ENCODE assay signal across 1 cellular context in the genomic region with DNA sequence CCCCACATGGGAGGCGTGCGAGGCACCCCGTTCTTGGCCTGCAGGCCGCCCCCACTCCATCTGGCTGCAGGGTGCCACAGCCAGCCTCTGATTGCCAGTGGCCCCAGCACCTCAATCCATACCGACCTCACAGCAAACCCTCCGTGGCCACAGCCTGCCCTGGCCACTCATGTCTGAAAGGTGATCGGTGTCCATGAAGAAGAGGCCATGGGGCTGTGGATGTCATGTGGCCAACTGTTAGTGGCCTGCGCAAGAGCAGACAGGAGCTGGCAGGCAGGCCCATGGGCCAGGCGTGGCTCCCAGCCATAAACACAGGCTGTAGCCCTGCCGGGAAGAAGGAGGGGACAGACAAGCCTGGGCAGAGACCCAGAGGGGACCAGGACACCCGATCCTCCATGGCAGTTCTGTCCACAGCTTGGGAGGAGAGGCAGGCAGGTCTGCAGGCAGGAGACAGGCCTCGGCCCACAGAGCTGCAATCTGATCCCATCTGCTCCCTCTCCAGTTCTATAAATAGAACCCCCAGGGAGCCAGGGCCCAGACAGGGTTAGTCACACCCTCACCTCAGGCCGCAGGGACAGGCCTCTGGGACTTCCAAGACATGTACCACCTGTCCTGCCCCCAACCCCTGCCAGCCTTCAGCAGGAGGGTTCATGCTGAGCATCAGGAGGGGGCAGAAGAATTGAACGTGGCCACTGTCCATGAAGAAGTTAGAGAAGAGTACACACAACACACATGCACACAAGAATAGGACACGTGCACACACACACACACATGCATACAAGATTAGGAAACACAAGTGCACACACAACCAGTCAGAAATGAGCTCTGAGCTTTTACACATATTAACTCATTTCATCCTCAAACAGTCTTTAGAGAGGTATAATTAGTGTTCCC.
A peak's percentile ranks its signal among the peaks of the same experiment; 100 is the strongest.
TF ChIP-seq lines count a peak whose summit lies in the region.

No MANE protein-coding gene starts in this region.

TF ChIP-seq in HEK293, 187 proteins besides CTCF, POLR2A, EP300 and RAD21 (continued from another document):
- TF ChIP-seq, protein P1, sequence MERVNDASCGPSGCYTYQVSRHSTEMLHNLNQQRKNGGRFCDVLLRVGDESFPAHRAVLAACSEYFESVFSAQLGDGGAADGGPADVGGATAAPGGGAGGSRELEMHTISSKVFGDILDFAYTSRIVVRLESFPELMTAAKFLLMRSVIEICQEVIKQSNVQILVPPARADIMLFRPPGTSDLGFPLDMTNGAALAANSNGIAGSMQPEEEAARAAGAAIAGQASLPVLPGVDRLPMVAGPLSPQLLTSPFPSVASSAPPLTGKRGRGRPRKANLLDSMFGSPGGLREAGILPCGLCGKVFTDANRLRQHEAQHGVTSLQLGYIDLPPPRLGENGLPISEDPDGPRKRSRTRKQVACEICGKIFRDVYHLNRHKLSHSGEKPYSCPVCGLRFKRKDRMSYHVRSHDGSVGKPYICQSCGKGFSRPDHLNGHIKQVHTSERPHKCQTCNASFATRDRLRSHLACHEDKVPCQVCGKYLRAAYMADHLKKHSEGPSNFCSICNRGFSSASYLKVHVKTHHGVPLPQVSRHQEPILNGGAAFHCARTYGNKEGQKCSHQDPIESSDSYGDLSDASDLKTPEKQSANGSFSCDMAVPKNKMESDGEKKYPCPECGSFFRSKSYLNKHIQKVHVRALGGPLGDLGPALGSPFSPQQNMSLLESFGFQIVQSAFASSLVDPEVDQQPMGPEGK (tag by site-specific recombination; IDR thresholded peaks at IDR 0.05) = peak; percentile 64
- TF ChIP-seq ZNF585B (tag by site-specific recombination; IDR thresholded peaks at IDR 0.05) (no peak), TCF7L2 (IDR thresholded peaks at IDR 0.05; ENCODE audit: borderline replicate concordance, low read depth, low read length) (no peak), ZNF600 (tag by site-specific recombination; IDR thresholded peaks at IDR 0.05) (peak; percentile 62; the same call in 1 of the 2 replicates), MYNN (tag by site-specific recombination; IDR thresholded peaks at IDR 0.05; ENCODE audit: borderline replicate concordance) (no peak), ZNF341 (tag by site-specific recombination; IDR thresholded peaks at IDR 0.05; ENCODE audit: low read depth) (peak; percentile 43; the same call in 1 of the 2 replicates), EGR2 (tag by site-specific recombination; IDR thresholded peaks at IDR 0.05; ENCODE audit: low read depth) (0 out of 2 replicates have a peak, but pooled peaks have one; percentile 8), GLI4 (tag by site-specific recombination; IDR thresholded peaks at IDR 0.05) (no peak), ZNF350 (tag by site-specific recombination; IDR thresholded peaks at IDR 0.05) (no peak), ZNF366 (tag by site-specific recombination; conservative IDR thresholded peaks at IDR 0.05) (peak; percentile 39; the same call in 1 of the 2 replicates), ZNF658 (tag by site-specific recombination; IDR thresholded peaks at IDR 0.05) (no peak), ZNF660 (tag by site-specific recombination; IDR thresholded peaks at IDR 0.05) (no peak), ZNF791 (tag by site-specific recombination; IDR thresholded peaks at IDR 0.05) (no peak), MEIS1 (CRISPR knock-in tag; IDR thresholded peaks at IDR 0.05; ENCODE audit: borderline replicate concordance) (no peak), ZNF571 (tag by site-specific recombination; IDR thresholded peaks at IDR 0.05) (no peak), ZFHX2 (tag by site-specific recombination; conservative IDR thresholded peaks at IDR 0.05) (peak; percentile 41; the same call in 1 of the 2 replicates)
- TF ChIP-seq, protein P2, sequence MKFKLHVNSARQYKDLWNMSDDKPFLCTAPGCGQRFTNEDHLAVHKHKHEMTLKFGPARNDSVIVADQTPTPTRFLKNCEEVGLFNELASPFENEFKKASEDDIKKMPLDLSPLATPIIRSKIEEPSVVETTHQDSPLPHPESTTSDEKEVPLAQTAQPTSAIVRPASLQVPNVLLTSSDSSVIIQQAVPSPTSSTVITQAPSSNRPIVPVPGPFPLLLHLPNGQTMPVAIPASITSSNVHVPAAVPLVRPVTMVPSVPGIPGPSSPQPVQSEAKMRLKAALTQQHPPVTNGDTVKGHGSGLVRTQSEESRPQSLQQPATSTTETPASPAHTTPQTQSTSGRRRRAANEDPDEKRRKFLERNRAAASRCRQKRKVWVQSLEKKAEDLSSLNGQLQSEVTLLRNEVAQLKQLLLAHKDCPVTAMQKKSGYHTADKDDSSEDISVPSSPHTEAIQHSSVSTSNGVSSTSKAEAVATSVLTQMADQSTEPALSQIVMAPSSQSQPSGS (tag by site-specific recombination; IDR thresholded peaks at IDR 0.05; ENCODE audit: low read depth) = no peak
- TF ChIP-seq, protein P3, sequence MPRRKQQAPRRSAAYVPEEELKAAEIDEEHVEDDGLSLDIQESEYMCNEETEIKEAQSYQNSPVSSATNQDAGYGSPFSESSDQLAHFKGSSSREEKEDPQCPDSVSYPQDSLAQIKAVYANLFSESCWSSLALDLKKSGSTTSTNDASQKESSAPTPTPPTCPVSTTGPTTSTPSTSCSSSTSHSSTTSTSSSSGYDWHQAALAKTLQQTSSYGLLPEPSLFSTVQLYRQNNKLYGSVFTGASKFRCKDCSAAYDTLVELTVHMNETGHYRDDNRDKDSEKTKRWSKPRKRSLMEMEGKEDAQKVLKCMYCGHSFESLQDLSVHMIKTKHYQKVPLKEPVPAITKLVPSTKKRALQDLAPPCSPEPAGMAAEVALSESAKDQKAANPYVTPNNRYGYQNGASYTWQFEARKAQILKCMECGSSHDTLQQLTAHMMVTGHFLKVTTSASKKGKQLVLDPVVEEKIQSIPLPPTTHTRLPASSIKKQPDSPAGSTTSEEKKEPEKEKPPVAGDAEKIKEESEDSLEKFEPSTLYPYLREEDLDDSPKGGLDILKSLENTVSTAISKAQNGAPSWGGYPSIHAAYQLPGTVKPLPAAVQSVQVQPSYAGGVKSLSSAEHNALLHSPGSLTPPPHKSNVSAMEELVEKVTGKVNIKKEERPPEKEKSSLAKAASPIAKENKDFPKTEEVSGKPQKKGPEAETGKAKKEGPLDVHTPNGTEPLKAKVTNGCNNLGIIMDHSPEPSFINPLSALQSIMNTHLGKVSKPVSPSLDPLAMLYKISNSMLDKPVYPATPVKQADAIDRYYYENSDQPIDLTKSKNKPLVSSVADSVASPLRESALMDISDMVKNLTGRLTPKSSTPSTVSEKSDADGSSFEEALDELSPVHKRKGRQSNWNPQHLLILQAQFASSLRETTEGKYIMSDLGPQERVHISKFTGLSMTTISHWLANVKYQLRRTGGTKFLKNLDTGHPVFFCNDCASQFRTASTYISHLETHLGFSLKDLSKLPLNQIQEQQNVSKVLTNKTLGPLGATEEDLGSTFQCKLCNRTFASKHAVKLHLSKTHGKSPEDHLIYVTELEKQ (tag by site-specific recombination; IDR thresholded peaks at IDR 0.05; ENCODE audit: borderline replicate concordance) = no peak
- TF ChIP-seq, protein P4, sequence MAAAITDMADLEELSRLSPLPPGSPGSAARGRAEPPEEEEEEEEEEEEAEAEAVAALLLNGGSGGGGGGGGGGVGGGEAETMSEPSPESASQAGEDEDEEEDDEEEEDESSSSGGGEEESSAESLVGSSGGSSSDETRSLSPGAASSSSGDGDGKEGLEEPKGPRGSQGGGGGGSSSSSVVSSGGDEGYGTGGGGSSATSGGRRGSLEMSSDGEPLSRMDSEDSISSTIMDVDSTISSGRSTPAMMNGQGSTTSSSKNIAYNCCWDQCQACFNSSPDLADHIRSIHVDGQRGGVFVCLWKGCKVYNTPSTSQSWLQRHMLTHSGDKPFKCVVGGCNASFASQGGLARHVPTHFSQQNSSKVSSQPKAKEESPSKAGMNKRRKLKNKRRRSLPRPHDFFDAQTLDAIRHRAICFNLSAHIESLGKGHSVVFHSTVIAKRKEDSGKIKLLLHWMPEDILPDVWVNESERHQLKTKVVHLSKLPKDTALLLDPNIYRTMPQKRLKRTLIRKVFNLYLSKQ (tag by site-specific recombination; IDR thresholded peaks at IDR 0.05; ENCODE audit: borderline replicate concordance) = no peak
